23 cellular contexts compared by ENCODE assay signal in genomic region chr2:55869637-55870325, GRCh38. TPM values are rescaled to one million over a fixed set of nuclear protein-coding genes. Genes with fewer than 3 reads are reported as not detected.
DNase-seq lines count a peak whose midpoint lies in the region; ATAC-seq, FAIRE-seq and TF ChIP-seq lines count a peak whose summit lies in the region.
"Had no signal": no experiment of that assay in that cellular context is flagged by ENCODE, and none has a peak within 500 bp of the region (broad histone marks: within the 10 kb centered on the region; RNA-seq: fewer than 3 reads in every experiment).

No MANE protein-coding gene starts in this region.

- no peaks in the 10 kb centered on the region for H3K9me3 ChIP-seq in astrocyte (ENCODE audit: insufficient read depth, low read depth, low read length)
- H3K9me3 ChIP-seq in aorta (ENCODE audit: control insufficient read depth, low read length) = no peaks in the 10 kb centered on the region
- no peaks in the 10 kb centered on the region for H3K9me3 ChIP-seq in stomach
- H3K9me3 ChIP-seq: A549 had no signal

- H3K27ac Mint-ChIP-seq in astrocyte (ENCODE audit: unreplicated experiment) = no peak overlapping the region
- no peak overlapping the region for H3K27ac Mint-ChIP-seq in stimulated activated effector memory CD8-positive, alpha-beta T cell treated with anti-CD3 and anti-CD28 coated beads, Interleukin-12 subunit alpha, Interleukin-12 subunit beta, amount 100 ng/mL, for 72 hours
- H3K27ac Mint-ChIP-seq: activated CD4-positive, alpha-beta memory T cell treated with anti-CD3 and anti-CD28 coated beads, Interleukin-2, amount 10 ng/mL, durations not matched to agents 7 days and 5 days; immature natural killer cell; natural killer cell treated with Interleukin-12 subunit alpha and Interleukin-12 subunit beta and Interleukin-15 and Interleukin-18, amount 100 ng/mL, for 72 hours; progenitor cell of endocrine pancreas; stimulated activated memory B cell treated with anti-CD40 and anti-IgM and Interleukin-4, amounts not matched to agents 10 μg/mL and 1 μg/mL and 100 μg/mL, for 72 hours; type B pancreatic cell had no signal

- peak; percentile 33 for DNase-seq in left cardiac atrium
- DNase-seq in Right ventricle myocardium superior = no peak
- peak; percentile 79 for DNase-seq in astrocyte (ENCODE audit: low read depth)
- peak; percentile 36 to 56 for DNase-seq in foreskin fibroblast
- DNase-seq in aorta = peak in 1 of 2 donors; percentile 49
- no peak for DNase-seq in stomach
- no peak for DNase-seq in stimulated activated effector memory CD8-positive, alpha-beta T cell treated with anti-CD3 and anti-CD28 coated beads, Interleukin-12 subunit alpha, Interleukin-12 subunit beta, amount 100 ng/mL, for 72 hours (ENCODE audit: low spot score in 2 of 2)
- DNase-seq: activated CD4-positive, alpha-beta memory T cell treated with anti-CD3 and anti-CD28 coated beads, Interleukin-2, amount 10 ng/mL, durations not matched to agents 7 days and 5 days; activated T-cell treated with anti-CD3 and anti-CD28 coated beads, Interleukin-2, amount 50 U/mL, for 48 hours; head of caudate nucleus; immature natural killer cell; NCI-H1694; NCI-H345; stimulated activated CD4-positive, alpha-beta T cell treated with anti-CD3 and anti-CD28 coated beads, Interleukin-12 subunit alpha, Interleukin-12 subunit beta, amount 100 ng/mL, for 4 hours; T-helper 1 cell had no signal

- ATAC-seq in left cardiac atrium (peak in 1 of 2 donors; percentile 86), Right ventricle myocardium superior (ENCODE audit: poor library complexity) (no peak), aorta (ENCODE audit: low FRiP score) (peak; percentile 59), GM18519 (IDR thresholded peaks at IDR 0.05; ENCODE audit: low FRiP score, unreplicated experiment) (no peak)
- no peak for ATAC-seq in stimulated activated effector memory CD8-positive, alpha-beta T cell treated with anti-CD3 and anti-CD28 coated beads, Interleukin-12 subunit alpha, Interleukin-12 subunit beta, amount 100 ng/mL, for 72 hours
- ATAC-seq: A549; natural killer cell treated with Interleukin-12 subunit alpha and Interleukin-12 subunit beta and Interleukin-15 and Interleukin-18, amount 100 ng/mL, for 72 hours; stimulated activated memory B cell treated with anti-CD40 and anti-IgM and Interleukin-4, amounts not matched to agents 10 μg/mL and 1 μg/mL and 100 μg/mL, for 72 hours had no signal

- H3K4me1 Mint-ChIP-seq in astrocyte (ENCODE audit: low read depth, unreplicated experiment) = peaks cover 11% of the 10 kb centered on the region
- no peaks in the 10 kb centered on the region for H3K4me1 Mint-ChIP-seq in stimulated activated effector memory CD8-positive, alpha-beta T cell treated with anti-CD3 and anti-CD28 coated beads, Interleukin-12 subunit alpha, Interleukin-12 subunit beta, amount 100 ng/mL, for 72 hours
- H3K4me1 Mint-ChIP-seq: activated CD4-positive, alpha-beta memory T cell treated with anti-CD3 and anti-CD28 coated beads, Interleukin-2, amount 10 ng/mL, durations not matched to agents 7 days and 5 days; immature natural killer cell had no signal

- H3K4me3 ChIP-seq in astrocyte (ENCODE audit: insufficient read depth, low read depth, low read length) = no peak overlapping the region
- H3K4me3 ChIP-seq in foreskin fibroblast (ENCODE audit: low read depth in 1 of 2, low read length in 2 of 2) = no peak overlapping the region
- H3K4me3 ChIP-seq in aorta (ENCODE audit: low read length in 2 of 2) = no peak overlapping the region
- no peak overlapping the region for H3K4me3 ChIP-seq in stomach
- H3K4me3 ChIP-seq: A549 had no signal

- peak overlapping the region; percentile 22 for H2AFZ ChIP-seq in astrocyte (ENCODE audit: low read depth, low read length)

- H3K4me2 ChIP-seq in astrocyte (ENCODE audit: low read length) = no peak overlapping the region
- H3K4me2 ChIP-seq: A549 had no signal

- peak overlapping the region; percentile 36 for H3K9ac ChIP-seq in astrocyte (ENCODE audit: low read length)

- intact Hi-C loops in left cardiac atrium (cut with DNase I) (no loop called here), Right ventricle myocardium superior (cut with DNase I) (no loop called here), aorta (cut with DNase I) (no loop called here), stomach (cut with DNase I; ENCODE audit: low total_unique reads) (no loop called here)

- H4K20me1 ChIP-seq in astrocyte (ENCODE audit: insufficient read depth, low read length) = no peaks in the 10 kb centered on the region

- H3K4me1 ChIP-seq in astrocyte (ENCODE audit: insufficient read depth, low read length) (peaks cover 7% of the 10 kb centered on the region), aorta (ENCODE audit: control insufficient read depth in 1 of 2, insufficient read depth in 2 of 2, low read length in 2 of 2) (peaks cover 0 to 9% of the 10 kb centered on the region in 2 donors), stomach (peaks cover 0 to 7% (median 0%) of the 10 kb centered on the region in 4 donors)

- H3K9me3 Mint-ChIP-seq in astrocyte (ENCODE audit: unreplicated experiment) = no peaks in the 10 kb centered on the region
- peaks cover 5% of the 10 kb centered on the region for H3K9me3 Mint-ChIP-seq in stimulated activated effector memory CD8-positive, alpha-beta T cell treated with anti-CD3 and anti-CD28 coated beads, Interleukin-12 subunit alpha, Interleukin-12 subunit beta, amount 100 ng/mL, for 72 hours
- H3K9me3 Mint-ChIP-seq: activated CD4-positive, alpha-beta memory T cell treated with anti-CD3 and anti-CD28 coated beads, Interleukin-2, amount 10 ng/mL, durations not matched to agents 7 days and 5 days; stimulated activated memory B cell treated with anti-CD40 and anti-IgM and Interleukin-4, amounts not matched to agents 10 μg/mL and 1 μg/mL and 100 μg/mL, for 72 hours; type B pancreatic cell had no signal

- H3K36me3 Mint-ChIP-seq in astrocyte (ENCODE audit: low read depth, unreplicated experiment) = peaks cover 8% of the 10 kb centered on the region
- no peaks in the 10 kb centered on the region for H3K36me3 Mint-ChIP-seq in stimulated activated effector memory CD8-positive, alpha-beta T cell treated with anti-CD3 and anti-CD28 coated beads, Interleukin-12 subunit alpha, Interleukin-12 subunit beta, amount 100 ng/mL, for 72 hours
- H3K36me3 Mint-ChIP-seq: immature natural killer cell; natural killer cell treated with Interleukin-12 subunit alpha and Interleukin-12 subunit beta and Interleukin-15 and Interleukin-18, amount 100 ng/mL, for 72 hours; stimulated activated memory B cell treated with anti-CD40 and anti-IgM and Interleukin-4, amounts not matched to agents 10 μg/mL and 1 μg/mL and 100 μg/mL, for 72 hours had no signal

- TF ChIP-seq POLR2A in stomach (IDR thresholded peaks at IDR 0.05) = no peak

- H3K27ac ChIP-seq in astrocyte (ENCODE audit: low read depth, low read length) = peak overlapping the region; percentile 48
- H3K27ac ChIP-seq in aorta (ENCODE audit: low read depth in 1 of 2, low read length in 2 of 2) = peak overlapping the region; percentile 1 to 76
- H3K27ac ChIP-seq in stomach = peak overlapping the region in 2 of 5 donors; percentile 35 to 44
- H3K27ac ChIP-seq: VCaP had no signal

- FAIRE-seq in astrocyte (lab: Jason Lieb, UNC) = peak; percentile 56
- FAIRE-seq: HTR-8/SVneo had no signal

- no peaks in the 10 kb centered on the region for H3K79me2 ChIP-seq in astrocyte (ENCODE audit: insufficient read depth, low read length)

- H3K4me3 Mint-ChIP-seq in astrocyte (ENCODE audit: unreplicated experiment) = no peak overlapping the region
- H3K4me3 Mint-ChIP-seq in stimulated activated effector memory CD8-positive, alpha-beta T cell treated with anti-CD3 and anti-CD28 coated beads, Interleukin-12 subunit alpha, Interleukin-12 subunit beta, amount 100 ng/mL, for 72 hours = no peak overlapping the region
- H3K4me3 Mint-ChIP-seq: activated CD4-positive, alpha-beta memory T cell treated with anti-CD3 and anti-CD28 coated beads, Interleukin-2, amount 10 ng/mL, durations not matched to agents 7 days and 5 days; immature natural killer cell; natural killer cell treated with Interleukin-12 subunit alpha and Interleukin-12 subunit beta and Interleukin-15 and Interleukin-18, amount 100 ng/mL, for 72 hours; stimulated activated memory B cell treated with anti-CD40 and anti-IgM and Interleukin-4, amounts not matched to agents 10 μg/mL and 1 μg/mL and 100 μg/mL, for 72 hours; type B pancreatic cell had no signal

- no peak for TF ChIP-seq EP300 in stomach (IDR thresholded peaks at IDR 0.05)

- WGBS in aorta, 2 donors = 50% methylated on average over 5 of the region's 5 CpGs
- 84 to 95% (median 87%) methylated on average over 5 of the region's 5 CpGs for WGBS in stomach, 5 donors

- H3K27me3 ChIP-seq in astrocyte (ENCODE audit: insufficient read depth, low read length) = no peaks in the 10 kb centered on the region
- H3K27me3 ChIP-seq in aorta (ENCODE audit: control insufficient read depth in 1 of 2, insufficient read depth in 2 of 2, low read length in 1 of 2) = no peaks in the 10 kb centered on the region
- no peaks in the 10 kb centered on the region for H3K27me3 ChIP-seq in stomach

- TF ChIP-seq CTCF in astrocyte (IDR thresholded peaks at IDR 0.05; ENCODE audit: insufficient read depth, low read depth, low read length) = no peak
- no peak for TF ChIP-seq CTCF in foreskin fibroblast (IDR thresholded peaks at IDR 0.05; ENCODE audit: low read depth, low read length)
- TF ChIP-seq CTCF in stomach (IDR thresholded peaks at IDR 0.05) = no peak

- peaks cover 15% of the 10 kb centered on the region for H3K36me3 ChIP-seq in astrocyte (ENCODE audit: insufficient read depth, low read length)
- H3K36me3 ChIP-seq in aorta (ENCODE audit: control insufficient read depth in 1 of 2, insufficient read depth in 2 of 2, low read length in 1 of 2) = peaks cover 6 to 8% of the 10 kb centered on the region in 2 donors
- peaks cover 0 to 4% (median 0%) of the 10 kb centered on the region in 4 donors for H3K36me3 ChIP-seq in stomach

- H3K27me3 Mint-ChIP-seq in astrocyte (ENCODE audit: low read depth, unreplicated experiment) = no peaks in the 10 kb centered on the region
- H3K27me3 Mint-ChIP-seq: activated CD4-positive, alpha-beta memory T cell treated with anti-CD3 and anti-CD28 coated beads, Interleukin-2, amount 10 ng/mL, durations not matched to agents 7 days and 5 days; progenitor cell of endocrine pancreas; type B pancreatic cell had no signal

RNA-seq across cellular contexts. Expression of gene EFEMP1, which starts 53.8 kb away (rescaled TPM):
- total RNA-seq in left cardiac atrium = 100 to 1,000 TPM; 171 to 261 TPM
- 62.5 TPM for total RNA-seq in Right ventricle myocardium superior
- total RNA-seq in astrocyte = 146 and 155 TPM in 2 replicates
- 100 to 1,000 TPM; 793 to 989 TPM for total RNA-seq in aorta
- polyA plus RNA-seq in aorta = 1,000 to 10,000 TPM in 1 of 2 donors, 100 to 1,000 TPM in 1; 551 to 3,298 TPM
- 100 to 1,000 TPM in 1 of 5 donors, 10 to 100 TPM in 4; 26.6 to 131 (median 53.8) TPM for total RNA-seq in stomach
- polyA plus RNA-seq in stomach = 10 to 100 TPM; 18.4 to 28.7 (median 21.8) TPM
- total RNA-seq: activated CD4-positive, alpha-beta memory T cell treated with anti-CD3 and anti-CD28 coated beads, Interleukin-2, amount 10 ng/mL, durations not matched to agents 7 days and 5 days; natural killer cell treated with Interleukin-12 subunit alpha and Interleukin-12 subunit beta and Interleukin-15 and Interleukin-18, amount 100 ng/mL, for 72 hours had no signal
- polyA plus RNA-seq: immature natural killer cell had no signal

Comparison
In these comparisons a context has a peak if more than half of its experiments do, and no peak if none do; other contexts are left out.
1. DNase-seq: peak in left cardiac atrium (single experiment), astrocyte (single experiment) and foreskin fibroblast (2 of 2); none in Right ventricle myocardium superior (single experiment), stomach (single experiment) and stimulated activated effector memory CD8-positive, alpha-beta T cell treated with anti-CD3 and anti-CD28 coated beads, Interleukin-12 subunit alpha, Interleukin-12 subunit beta, amount 100 ng/mL, for 72 hours (0 of 2).